ENCODE assay signal across 9 cellular contexts in genomic region chr7:7177044-7177517, GRCh38. TPM values are rescaled to one million over a fixed set of nuclear protein-coding genes. Genes with fewer than 3 reads are reported as not detected.
DNase-seq lines count a peak whose midpoint lies in the region; ATAC-seq and TF ChIP-seq lines count a peak whose summit lies in the region.
"Had no signal": no experiment of that assay in that cellular context is flagged by ENCODE, and none has a peak within 500 bp of the region (broad histone marks: within the 10 kb centered on the region; RNA-seq: fewer than 3 reads in every experiment).

No MANE protein-coding gene starts in this region.

- H3K27ac ChIP-seq in HUES64 (ENCODE audit: low read depth, low read length) (peak overlapping the region; percentile 78), brain microvascular endothelial cell (peak overlapping the region; percentile 92)

- H3K27me3 ChIP-seq in HUES64 (ENCODE audit: insufficient read depth, low read length) (no peaks in the 10 kb centered on the region), brain microvascular endothelial cell (replicated peaks) (no peaks in the 10 kb centered on the region)

- H3K27ac Mint-ChIP-seq in memory B cell: peak overlapping the region; percentile 80

- no peak for TF ChIP-seq CTCF in brain microvascular endothelial cell (IDR thresholded peaks at IDR 0.05; ENCODE audit: low read depth, low read length, missing control alignments)

- H3K36me3 ChIP-seq in HUES64 (ENCODE audit: insufficient read depth, low read length) (no peaks in the 10 kb centered on the region), brain microvascular endothelial cell (replicated peaks) (no peaks in the 10 kb centered on the region)

- DNase-seq in AG08395 (ENCODE audit: low spot score): peak; percentile 23
- DNase-seq in brain microvascular endothelial cell: peak; percentile 64
- DNase-seq in memory B cell (ENCODE audit: low spot score in 2 of 2): no peak
- DNase-seq in NCI-H1105 treated with DMSO at 0.1 percent for 48 hours (lab: John Stamatoyannopoulos, UW): no peak
- no peak for DNase-seq in NCI-H446 (lab: John Stamatoyannopoulos, UW)
- DNase-seq in Kasumi-1 (lab: John Stamatoyannopoulos, UW): no peak
- DNase-seq: activated T-cell treated with anti-CD3 and anti-CD28 coated beads, Interleukin-2, amount 50 U/mL, for 4 hours had no signal

- H3K4me1 ChIP-seq in HUES64 (ENCODE audit: insufficient read depth, low read length): peaks cover 45% of the 10 kb centered on the region

- peaks cover 33% of the 10 kb centered on the region for H3K36me3 Mint-ChIP-seq in memory B cell

- peaks cover 9% of the 10 kb centered on the region for H3K9me3 Mint-ChIP-seq in memory B cell

- no CpG with 5 or more reads among the region's 1 CpG for WGBS in HUES64

- peak overlapping the region; percentile 48; the same call in 1 of the 2 replicates for H3K9ac ChIP-seq in HUES64 (ENCODE audit: low read depth, low read length)

- H3K4me3 Mint-ChIP-seq in memory B cell: no peak overlapping the region
- H3K4me3 Mint-ChIP-seq: activated T-cell treated with anti-CD3 and anti-CD28 coated beads, Interleukin-2, amount 50 U/mL, for 4 hours had no signal

- H3K9me3 ChIP-seq in HUES64 (ENCODE audit: insufficient read depth, low read depth, low read length): peaks cover 4% of the 10 kb centered on the region; the same call in 1 of the 2 replicates

- H3K4me1 Mint-ChIP-seq in memory B cell: peaks cover 32% of the 10 kb centered on the region

- in situ Hi-C loops in brain microvascular endothelial cell (cut with HindIII; ENCODE audit: low pct_ligation_motif_present, low sequenced_read_pairs): no loop called here

- no peaks in the 10 kb centered on the region for H3K27me3 Mint-ChIP-seq in memory B cell

- ATAC-seq in memory B cell (ENCODE audit: low read depth) (no peak), HG02870 (IDR thresholded peaks at IDR 0.05; ENCODE audit: unreplicated experiment) (no peak)

- H3K4me3 ChIP-seq in HUES64 (ENCODE audit: low read length) (no peak overlapping the region), brain microvascular endothelial cell (ENCODE audit: low read depth, low read length) (no peak overlapping the region)

RNA-seq across cellular contexts. Expression of gene C1GALT1, which starts 5.3 kb away (rescaled TPM):
- polyA plus RNA-seq in HUES64 (2013, experiment 1 of 2): 48.1 TPM
- polyA plus RNA-seq in HUES64 (2013, experiment 2 of 2): 44.0 TPM

Comparison
In these comparisons a context has a peak if more than half of its experiments do, and no peak if none do; other contexts are left out.
1. DNase-seq: peak in AG08395 (single experiment) and brain microvascular endothelial cell (single experiment); none in memory B cell (0 of 2), NCI-H1105 treated with DMSO at 0.1 percent for 48 hours (single experiment), NCI-H446 (0 of 2) and Kasumi-1 (0 of 2).